Comparison of ENCODE assay signal across 7 cellular contexts in genomic region chrX:153819398-153820083, GRCh38. TPM values are rescaled to one million over a fixed set of nuclear protein-coding genes. Genes with fewer than 3 reads are reported as not detected.
DNase-seq lines count a peak whose midpoint lies in the region; ATAC-seq and TF ChIP-seq lines count a peak whose summit lies in the region.

No MANE protein-coding gene starts in this region.

- POLR2A ChIA-PET in SK-N-SH (lab: Yijun Ruan, JAX) = interaction anchor here (0.7 to 2.7 kb wide), 5 partner anchors 10 to 54 kb away, joined by 3 to 9 read pairs (median 4); partner anchors contain the start of genes IDH3G and SSR4

- no peaks in the 10 kb centered on the region for H3F3A ChIP-seq in SK-N-SH (replicated peaks; ENCODE audit: insufficient read depth)

- ATAC-seq in right cardiac atrium (peak in 1 of 2 donors; percentile 18), HG02642 (IDR thresholded peaks at IDR 0.05; ENCODE audit: poor library complexity, unreplicated experiment) (no peak), HG02588 (IDR thresholded peaks at IDR 0.05; ENCODE audit: unreplicated experiment) (no peak)

- H4K20me1 ChIP-seq in SK-N-SH (ENCODE audit: insufficient read depth) = no peaks in the 10 kb centered on the region

- peak overlapping the region; percentile 59; the same call in 1 of the 2 replicates for H2AFZ ChIP-seq in SK-N-SH (ENCODE audit: low read depth)

- H3K9me2 ChIP-seq in SK-N-SH = no peaks in the 10 kb centered on the region

- H3K4me3 ChIP-seq in H7 (ENCODE audit: insufficient read depth, low read depth, low read length) (peak overlapping the region; percentile 37), SK-N-SH (ENCODE audit: low read depth in 2 of 2, low read length in 1 of 2) (peak overlapping the region; percentile 32 to 37), right cardiac atrium (ENCODE audit: low read length) (peak overlapping the region; percentile 24), skin epidermis (peak overlapping the region; percentile 1 to 36 (median 20))

- DNase-seq in H7 (peak; percentile 74), SK-N-SH (peak; percentile 55), right cardiac atrium (no peak), cerebellum (ENCODE audit: low spot score) (no peak)

- no peak for TF ChIP-seq EP300 in SK-N-SH (IDR thresholded peaks at IDR 0.05; ENCODE audit: borderline replicate concordance in 1 of 2, low read depth in 1 of 2, low read length in 1 of 2)

- CTCF ChIA-PET in SK-N-SH (lab: Yijun Ruan, JAX) = interaction anchor here (0.9 to 1.1 kb wide), 4 partner anchors 15 to 129 kb away, joined by 3 read pairs; no protein-coding TSS in a partner anchor

- H3K4me2 ChIP-seq in SK-N-SH = peak overlapping the region; percentile 72

- peak overlapping the region in 1 of 2 experiments; percentile 81; a peak in 2 of 4 replicates for H3K27ac ChIP-seq in SK-N-SH (ENCODE audit: low read depth in 2 of 2, low read length in 1 of 2)
- H3K27ac ChIP-seq in right cardiac atrium (ENCODE audit: low read length) = no peak overlapping the region
- peak overlapping the region in 1 of 21 experiments; percentile 37 for H3K27ac ChIP-seq in skin epidermis

- peak overlapping the region; percentile 39; the same call in 1 of the 2 replicates for H3K9ac ChIP-seq in SK-N-SH

- H3K79me2 ChIP-seq in SK-N-SH (ENCODE audit: insufficient read depth) = no peaks in the 10 kb centered on the region

- no peak for TF ChIP-seq RAD21 in SK-N-SH (IDR thresholded peaks at IDR 0.05; ENCODE audit: low read length)

- H3K27me3 ChIP-seq in H7 (ENCODE audit: control insufficient read depth, insufficient read depth, low read length) = no peaks in the 10 kb centered on the region
- H3K27me3 ChIP-seq in SK-N-SH (ENCODE audit: insufficient read depth) = peaks cover 22% of the 10 kb centered on the region
- no peaks in the 10 kb centered on the region for H3K27me3 ChIP-seq in right cardiac atrium (ENCODE audit: control insufficient read depth, insufficient read depth)

- 48% methylated on average over 9 of the region's 22 CpGs for WGBS in SK-N-SH (ENCODE audit: low lambda C conversion rate)
- 31% methylated on average over 22 of the region's 22 CpGs for WGBS in right cardiac atrium

- intact Hi-C loops in right cardiac atrium (cut with DNase I) = no loop called here

- no peaks in the 10 kb centered on the region for H3K36me3 ChIP-seq in H7 (replicated peaks; ENCODE audit: control insufficient read depth, insufficient read depth, low read length)
- no peaks in the 10 kb centered on the region for H3K36me3 ChIP-seq in SK-N-SH (replicated peaks in 1 of 2; ENCODE audit: control insufficient read depth in 1 of 2, insufficient read depth in 2 of 2, low read length in 1 of 2)

- H3K4me1 ChIP-seq in SK-N-SH (ENCODE audit: control insufficient read depth in 1 of 2, insufficient read depth in 2 of 2, low read depth in 1 of 2, low read length in 1 of 2) = peaks cover 0 to 34% of the 10 kb centered on the region in 2 experiments; a peak in 1 of 4 replicates
- H3K4me1 ChIP-seq in right cardiac atrium (ENCODE audit: control insufficient read depth, insufficient read depth, low read length) = no peaks in the 10 kb centered on the region

- TF ChIP-seq CTCF in SK-N-SH (IDR thresholded peaks at IDR 0.05) = no peak

- H3K9me3 ChIP-seq in SK-N-SH (no peaks in the 10 kb centered on the region), right cardiac atrium (ENCODE audit: control insufficient read depth, low read length) (no peaks in the 10 kb centered on the region)

TF ChIP-seq in SK-N-SH, 30 proteins besides CTCF, POLR2A, EP300 and RAD21:
- TF ChIP-seq GATA2 (CRISPR knock-in tag; IDR thresholded peaks at IDR 0.05) = no peak
- TF ChIP-seq SIN3A (IDR thresholded peaks at IDR 0.05; ENCODE audit: borderline replicate concordance, low read depth, low read length) = no peak
- no peak for TF ChIP-seq RXRA (IDR thresholded peaks at IDR 0.05; ENCODE audit: borderline replicate concordance, low read depth)
- no peak for TF ChIP-seq POLR2AphosphoS5 (IDR thresholded peaks at IDR 0.05; ENCODE audit: low read depth, low read length)
- no peak for TF ChIP-seq FOXM1 (IDR thresholded peaks at IDR 0.05; ENCODE audit: low read depth)
- TF ChIP-seq RFX5 (IDR thresholded peaks at IDR 0.05; ENCODE audit: low read length) = no peak
- TF ChIP-seq, protein P1, sequence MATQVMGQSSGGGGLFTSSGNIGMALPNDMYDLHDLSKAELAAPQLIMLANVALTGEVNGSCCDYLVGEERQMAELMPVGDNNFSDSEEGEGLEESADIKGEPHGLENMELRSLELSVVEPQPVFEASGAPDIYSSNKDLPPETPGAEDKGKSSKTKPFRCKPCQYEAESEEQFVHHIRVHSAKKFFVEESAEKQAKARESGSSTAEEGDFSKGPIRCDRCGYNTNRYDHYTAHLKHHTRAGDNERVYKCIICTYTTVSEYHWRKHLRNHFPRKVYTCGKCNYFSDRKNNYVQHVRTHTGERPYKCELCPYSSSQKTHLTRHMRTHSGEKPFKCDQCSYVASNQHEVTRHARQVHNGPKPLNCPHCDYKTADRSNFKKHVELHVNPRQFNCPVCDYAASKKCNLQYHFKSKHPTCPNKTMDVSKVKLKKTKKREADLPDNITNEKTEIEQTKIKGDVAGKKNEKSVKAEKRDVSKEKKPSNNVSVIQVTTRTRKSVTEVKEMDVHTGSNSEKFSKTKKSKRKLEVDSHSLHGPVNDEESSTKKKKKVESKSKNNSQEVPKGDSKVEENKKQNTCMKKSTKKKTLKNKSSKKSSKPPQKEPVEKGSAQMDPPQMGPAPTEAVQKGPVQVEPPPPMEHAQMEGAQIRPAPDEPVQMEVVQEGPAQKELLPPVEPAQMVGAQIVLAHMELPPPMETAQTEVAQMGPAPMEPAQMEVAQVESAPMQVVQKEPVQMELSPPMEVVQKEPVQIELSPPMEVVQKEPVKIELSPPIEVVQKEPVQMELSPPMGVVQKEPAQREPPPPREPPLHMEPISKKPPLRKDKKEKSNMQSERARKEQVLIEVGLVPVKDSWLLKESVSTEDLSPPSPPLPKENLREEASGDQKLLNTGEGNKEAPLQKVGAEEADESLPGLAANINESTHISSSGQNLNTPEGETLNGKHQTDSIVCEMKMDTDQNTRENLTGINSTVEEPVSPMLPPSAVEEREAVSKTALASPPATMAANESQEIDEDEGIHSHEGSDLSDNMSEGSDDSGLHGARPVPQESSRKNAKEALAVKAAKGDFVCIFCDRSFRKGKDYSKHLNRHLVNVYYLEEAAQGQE (IDR thresholded peaks at IDR 0.05; ENCODE audit: low read depth, low read length) = no peak
- TF ChIP-seq, protein P2, sequence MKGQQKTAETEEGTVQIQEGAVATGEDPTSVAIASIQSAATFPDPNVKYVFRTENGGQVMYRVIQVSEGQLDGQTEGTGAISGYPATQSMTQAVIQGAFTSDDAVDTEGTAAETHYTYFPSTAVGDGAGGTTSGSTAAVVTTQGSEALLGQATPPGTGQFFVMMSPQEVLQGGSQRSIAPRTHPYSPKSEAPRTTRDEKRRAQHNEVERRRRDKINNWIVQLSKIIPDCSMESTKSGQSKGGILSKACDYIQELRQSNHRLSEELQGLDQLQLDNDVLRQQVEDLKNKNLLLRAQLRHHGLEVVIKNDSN (IDR thresholded peaks at IDR 0.05; ENCODE audit: borderline replicate concordance, low read depth) = no peak
- no peak for TF ChIP-seq TEAD4 (IDR thresholded peaks at IDR 0.05; ENCODE audit: borderline replicate concordance, insufficient read depth)
- no peak for TF ChIP-seq PBX3 (IDR thresholded peaks at IDR 0.05)
- no peak for TF ChIP-seq NFIC (IDR thresholded peaks at IDR 0.05; ENCODE audit: borderline replicate concordance)
- TF ChIP-seq RCOR1 (IDR thresholded peaks at IDR 0.05; ENCODE audit: low read length) = no peak

RNA-seq across cellular contexts. Expression of gene PDZD4, which starts 10.8 kb away (rescaled TPM):
- 73.0 and 76.3 TPM in 2 replicates for total RNA-seq in H7 (2014; rRNA removed; shearing (Covaris generic))
- 1.9 and 2.4 TPM in 2 replicates for polyA plus RNA-seq in SK-N-SH (2012; rRNA removed)
- 1.1 and 2.7 TPM in 2 replicates for polyA plus RNA-seq in SK-N-SH (2012; cell fraction: cytosol; rRNA removed)
- 8.9 and 16.9 TPM in 2 replicates for polyA plus RNA-seq in SK-N-SH (2012; cell fraction: nucleus; rRNA removed)
- total RNA-seq in right cardiac atrium = 1 to 10 TPM; 3.6 to 6.9 (median 5.4) TPM
- polyA plus RNA-seq in right cardiac atrium = 4.1 TPM
- total RNA-seq in cerebellum = 89.6 TPM

RNA-seq across cellular contexts. Expression of gene SSR4, which starts 25.1 kb away (rescaled TPM):
- total RNA-seq in H7 (2014; rRNA removed; shearing (Covaris generic)) = 148 and 198 TPM in 2 replicates
- polyA plus RNA-seq in SK-N-SH (2012; rRNA removed) = 326 and 367 TPM in 2 replicates
- polyA plus RNA-seq in SK-N-SH (2012; cell fraction: cytosol; rRNA removed) = 195 and 259 TPM in 2 replicates
- 162 and 171 TPM in 2 replicates for polyA plus RNA-seq in SK-N-SH (2012; cell fraction: nucleus; rRNA removed)
- 100 to 1,000 TPM; 162 to 208 (median 193) TPM for total RNA-seq in right cardiac atrium
- polyA plus RNA-seq in right cardiac atrium = 336 TPM
- 68.6 TPM for total RNA-seq in cerebellum

RNA-seq across cellular contexts. Expression of gene IDH3G, which starts 25.4 kb away (rescaled TPM):
- total RNA-seq in H7 (2014; rRNA removed; shearing (Covaris generic)) = 63.3 and 76.2 TPM in 2 replicates
- polyA plus RNA-seq in SK-N-SH (2012; rRNA removed) (78.0 and 107 TPM in 2 replicates), right cardiac atrium (66.9 TPM)
- 38.1 and 53.3 TPM in 2 replicates for polyA plus RNA-seq in SK-N-SH (2012; cell fraction: cytosol; rRNA removed)
- polyA plus RNA-seq in SK-N-SH (2012; cell fraction: nucleus; rRNA removed) = 212 and 213 TPM in 2 replicates
- total RNA-seq in right cardiac atrium (10 to 100 TPM; 60.6 to 68.6 (median 66.6) TPM), cerebellum (31.1 TPM)

RNA-seq across cellular contexts. Expression of gene SRPK3, which starts 38.7 kb away (rescaled TPM):
- total RNA-seq in H7 (2014; rRNA removed; shearing (Covaris generic)) = not detected in 2 replicates
- polyA plus RNA-seq in SK-N-SH (2012; rRNA removed) (0.50 and 0.74 TPM in 2 replicates), right cardiac atrium (36.5 TPM)
- polyA plus RNA-seq in SK-N-SH (2012; cell fraction: cytosol; rRNA removed) = 0.08 and 0.19 TPM in 2 replicates
- 0.80 and 1.5 TPM in 2 replicates for polyA plus RNA-seq in SK-N-SH (2012; cell fraction: nucleus; rRNA removed)
- total RNA-seq in right cardiac atrium (10 to 100 TPM; 27.0 to 53.1 (median 39.3) TPM), cerebellum (0.18 TPM)

RNA-seq across cellular contexts. Expression of gene PLXNB3, which starts 55.5 kb away (rescaled TPM):
- 0.07 TPM in 1 of 2 replicates, not detected in the other for total RNA-seq in H7 (2014; rRNA removed; shearing (Covaris generic))
- 13.8 and 15.5 TPM in 2 replicates for polyA plus RNA-seq in SK-N-SH (2012; rRNA removed)
- polyA plus RNA-seq in SK-N-SH (2012; cell fraction: cytosol; rRNA removed) = 4.8 and 6.1 TPM in 2 replicates
- polyA plus RNA-seq in SK-N-SH (2012; cell fraction: nucleus; rRNA removed) = 102 and 172 TPM in 2 replicates
- total RNA-seq in right cardiac atrium = 10 to 100 TPM in 1 of 4 donors, 1 to 10 TPM in 3; 7.0 to 10.9 (median 9.5) TPM
- 6.8 TPM for polyA plus RNA-seq in right cardiac atrium
- total RNA-seq in cerebellum = 3.3 TPM

Comparison
In these comparisons a context has a peak if more than half of its experiments do, and no peak if none do; other contexts are left out.
1. DNase-seq: peak in H7 (single experiment) and SK-N-SH (single experiment); none in right cardiac atrium (0 of 3) and cerebellum (single experiment).
2. Peak in every context shown above with its lines, with median percentiles within 50 percentile points of each other: H3K4me3 ChIP-seq.